Comparison of ENCODE assay signal across 19 cellular contexts in the genomic region with DNA sequence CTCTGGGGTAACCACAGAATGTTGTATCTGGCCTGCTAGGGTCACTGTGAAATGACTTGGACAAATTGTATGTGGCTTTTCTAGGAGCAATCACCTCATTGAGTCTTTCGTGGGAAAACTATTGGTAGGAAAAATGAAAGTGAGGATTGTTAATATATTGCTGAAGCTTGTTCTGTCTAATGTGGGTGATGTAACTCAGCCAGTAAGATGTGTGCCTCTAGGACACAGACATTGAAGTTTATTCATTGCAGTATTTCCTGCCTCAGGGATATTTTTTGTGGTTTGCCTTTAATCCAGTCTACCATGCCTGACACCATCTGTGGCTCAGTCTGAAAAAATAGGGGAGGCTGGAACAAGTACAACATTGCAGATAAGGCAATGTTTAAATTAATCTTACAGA.
DNase-seq lines count a peak whose midpoint lies in the region; ATAC-seq and TF ChIP-seq lines count a peak whose summit lies in the region.
"Had no signal": no experiment of that assay in that cellular context is flagged by ENCODE, and none has a peak within 500 bp of the region (broad histone marks: within the 10 kb centered on the region; RNA-seq: fewer than 3 reads in every experiment).

No MANE protein-coding gene starts in this region.

- H3K36me3 ChIP-seq in osteoblast (ENCODE audit: insufficient read depth, low read length), result no peaks in the 10 kb centered on the region

- H3K79me2 ChIP-seq in osteoblast (ENCODE audit: insufficient read depth, low read length), result no peaks in the 10 kb centered on the region

- H3K27me3 Mint-ChIP-seq in activated naive CD8-positive, alpha-beta T cell treated with anti-CD3 and anti-CD28 coated beads for 36 hours, result peaks cover 3% of the 10 kb centered on the region

- no peak for ATAC-seq in GM21723 (IDR thresholded peaks at IDR 0.05; ENCODE audit: unreplicated experiment)
- ATAC-seq: HepG2 had no signal

- H3K4me1 Mint-ChIP-seq in activated naive CD8-positive, alpha-beta T cell treated with anti-CD3 and anti-CD28 coated beads for 36 hours, result peaks cover 2% of the 10 kb centered on the region

- H3K27ac Mint-ChIP-seq in activated naive CD8-positive, alpha-beta T cell treated with anti-CD3 and anti-CD28 coated beads for 36 hours, result no peak overlapping the region
- H3K27ac Mint-ChIP-seq: activated CD4-positive, alpha-beta memory T cell treated with anti-CD3 and anti-CD28 coated beads for 36 hours had no signal

- H3K27me3 ChIP-seq in osteoblast (ENCODE audit: insufficient read depth, low read length), result no peaks in the 10 kb centered on the region

- no peak overlapping the region for H3K4me3 ChIP-seq in osteoblast (ENCODE audit: insufficient read depth, low read length)

- TF ChIP-seq CTCF in osteoblast (IDR thresholded peaks at IDR 0.05; ENCODE audit: extremely low read depth, low read depth, low read length), result no peak

- H3K9me3 ChIP-seq in osteoblast (ENCODE audit: low read depth, low read length), result no peaks in the 10 kb centered on the region

- H3K4me2 ChIP-seq in osteoblast (ENCODE audit: insufficient read depth, low read length), result no peak overlapping the region

- peak overlapping the region; percentile 9 for H2AFZ ChIP-seq in osteoblast (ENCODE audit: low read length)

- no peaks in the 10 kb centered on the region for H3K36me3 Mint-ChIP-seq in activated naive CD8-positive, alpha-beta T cell treated with anti-CD3 and anti-CD28 coated beads for 36 hours
- H3K36me3 Mint-ChIP-seq: activated CD4-positive, alpha-beta memory T cell treated with anti-CD3 and anti-CD28 coated beads for 36 hours had no signal

- no peaks in the 10 kb centered on the region for H3K9me3 Mint-ChIP-seq in activated naive CD8-positive, alpha-beta T cell treated with anti-CD3 and anti-CD28 coated beads for 36 hours
- H3K9me3 Mint-ChIP-seq: activated CD4-positive, alpha-beta memory T cell treated with anti-CD3 and anti-CD28 coated beads for 36 hours had no signal

- H3K4me3 Mint-ChIP-seq in activated naive CD8-positive, alpha-beta T cell treated with anti-CD3 and anti-CD28 coated beads for 36 hours, result no peak overlapping the region
- H3K4me3 Mint-ChIP-seq: activated CD4-positive, alpha-beta memory T cell treated with anti-CD3 and anti-CD28 coated beads for 36 hours had no signal

- H3K27ac ChIP-seq in osteoblast (ENCODE audit: low read depth, low read length), result no peak overlapping the region

- no peaks in the 10 kb centered on the region for H4K20me1 ChIP-seq in osteoblast (ENCODE audit: insufficient read depth, low read length)

- DNase-seq in H4 (ENCODE audit: low spot score), result peak; percentile 54
- DNase-seq in RPMI7951 (ENCODE audit: low read depth), result peak; percentile 77
- peak; percentile 27 for DNase-seq in fibroblast of gingiva (ENCODE audit: low read depth)
- DNase-seq in osteoblast (ENCODE audit: insufficient read length, low spot score, missing footprints), result no peak
- DNase-seq in activated naive CD8-positive, alpha-beta T cell treated with anti-CD3 and anti-CD28 coated beads for 36 hours, result no peak
- DNase-seq in kidney glomerular epithelial cell (lab: John Stamatoyannopoulos, UW), result no peak
- DNase-seq in COR-L47 (lab: John Stamatoyannopoulos, UW), result no peak
- DNase-seq: activated CD4-positive, alpha-beta memory T cell treated with anti-CD3 and anti-CD28 coated beads for 36 hours; activated CD4-positive, CD25-positive, alpha-beta regulatory T cell; activated gamma-delta T cell; activated T-cell treated with anti-CD3 and anti-CD28 coated beads for 4 hours; amniotic stem cell; caudate nucleus; erythroblast; NCI-H1930; stimulated activated CD8-positive, alpha-beta memory T cell treated with anti-CD3 and anti-CD28 coated beads, Interleukin-4, amount 100 ng/mL, for 48 hours; T-helper 9 cell had no signal

- H3K4me1 ChIP-seq in osteoblast (ENCODE audit: insufficient read depth, low read length), result peaks cover 3% of the 10 kb centered on the region

Comparison
In these comparisons a context has a peak if more than half of its experiments do, and no peak if none do; other contexts are left out.
1. DNase-seq: peak in H4 (single experiment), RPMI7951 (single experiment) and fibroblast of gingiva (single experiment); none in osteoblast (single experiment), activated naive CD8-positive, alpha-beta T cell treated with anti-CD3 and anti-CD28 coated beads for 36 hours (single experiment), kidney glomerular epithelial cell (single experiment) and COR-L47 (single experiment).